Comparison of ENCODE assay signal across 23 cellular contexts in the genomic region with DNA sequence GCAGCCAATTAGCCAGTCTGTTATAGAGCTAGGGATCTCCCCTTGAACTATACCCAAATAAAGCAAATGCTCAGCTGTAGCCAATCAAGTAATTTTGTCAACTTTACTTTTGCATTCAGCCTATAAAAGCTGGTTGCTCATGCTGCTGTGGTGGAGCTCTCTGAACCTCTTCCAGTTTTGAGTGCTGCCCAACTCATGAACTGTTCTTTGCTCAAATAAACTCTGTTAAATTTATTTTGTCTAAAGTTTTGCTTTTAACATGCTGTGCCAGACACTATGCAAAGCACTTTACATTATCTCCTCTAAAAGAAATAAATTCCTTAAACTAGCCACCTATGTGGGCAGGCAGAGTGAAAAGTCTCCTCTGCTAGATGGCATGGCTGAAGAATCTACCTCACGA.
"Had no signal": no experiment of that assay in that cellular context is flagged by ENCODE, and none has a peak within 500 bp of the region (broad histone marks: within the 10 kb centered on the region; RNA-seq: fewer than 3 reads in every experiment).

No MANE protein-coding gene starts in this region.

- H3K4me1 ChIP-seq: colonic mucosa, esophagus muscularis mucosa, esophagus squamous epithelium, foreskin keratinocyte, gastrocnemius medialis, gastroesophageal sphincter, heart left ventricle, heart right ventricle had no signal

- H3K9me3 ChIP-seq: colonic mucosa, gastrocnemius medialis, gastroesophageal sphincter had no signal

- H3K4me3 ChIP-seq: colonic mucosa, coronary artery, dorsolateral prefrontal cortex, esophagus muscularis mucosa, esophagus squamous epithelium, gastrocnemius medialis, gastroesophageal sphincter, heart left ventricle, heart right ventricle had no signal

- H3K27ac ChIP-seq: colonic mucosa, coronary artery, dorsolateral prefrontal cortex, epithelial cell of prostate, esophagus muscularis mucosa, esophagus squamous epithelium, foreskin keratinocyte, gastrocnemius medialis, gastroesophageal sphincter, heart left ventricle, heart right ventricle had no signal

- H3K36me3 ChIP-seq: colonic mucosa, esophagus muscularis mucosa, esophagus squamous epithelium, gastrocnemius medialis, gastroesophageal sphincter, heart left ventricle, heart right ventricle had no signal

- DNase-seq: colonic mucosa; cortex of kidney; dermis blood vessel endothelial cell; dorsolateral prefrontal cortex; effector CD4-positive, alpha-beta T cell; effector CD8-positive, alpha-beta T cell; effector memory CD4-positive, alpha-beta T cell; effector memory CD8-positive, alpha-beta T cell; endodermal cell; erythroblast; esophagus squamous epithelium; foreskin fibroblast; foreskin keratinocyte; foreskin melanocyte; gastrocnemius medialis; glutamatergic neuron; head of caudate nucleus; heart left ventricle; heart right ventricle had no signal
